23 cellular contexts compared by ENCODE assay signal in genomic region chr3:66342717-66343373, GRCh38.
DNase-seq lines count a peak whose midpoint lies in the region; TF ChIP-seq lines count a peak whose summit lies in the region.
"Had no signal": no experiment of that assay in that cellular context is flagged by ENCODE, and none has a peak within 500 bp of the region (broad histone marks: within the 10 kb centered on the region; RNA-seq: fewer than 3 reads in every experiment).

No MANE protein-coding gene starts in this region.

- no peaks in the 10 kb centered on the region for H3K27me3 Mint-ChIP-seq in nephron progenitor cell (ENCODE audit: low read depth, poor library complexity)
- H3K27me3 Mint-ChIP-seq: CD4-positive, alpha-beta memory T cell had no signal

- H3K27ac ChIP-seq in BLaER1, result no peak overlapping the region
- H3K27ac ChIP-seq in tibial artery, result no peak overlapping the region
- H3K27ac ChIP-seq: 22Rv1, RWPE1 had no signal

- peaks cover 31% of the 10 kb centered on the region for H3K4me1 ChIP-seq in BLaER1
- H3K4me1 ChIP-seq in tibial artery, result no peaks in the 10 kb centered on the region
- H3K4me1 ChIP-seq: HAP-1 had no signal

- H3K4me3 ChIP-seq in BLaER1, result no peak overlapping the region
- no peak overlapping the region for H3K4me3 ChIP-seq in fibroblast of villous mesenchyme (ENCODE audit: low read depth, low read length)
- H3K4me3 ChIP-seq in tibial artery, result no peak overlapping the region
- H3K4me3 ChIP-seq: HAP-1 had no signal

- TF ChIP-seq CTCF in fibroblast of villous mesenchyme (IDR thresholded peaks at IDR 0.05; ENCODE audit: insufficient read depth, low read depth, low read length) (no peak), tibial artery (IDR thresholded peaks at IDR 0.05) (no peak), nephron progenitor cell (IDR thresholded peaks at IDR 0.05) (no peak)

- DNase-seq in NCI-H1092 treated with DMSO at 0.1 percent for 48 hours (lab: John Stamatoyannopoulos, UW) (peak; percentile 14), NCI-H1092 (lab: John Stamatoyannopoulos, UW) (no peak), NCI-H69 (lab: John Stamatoyannopoulos, UW) (peak; percentile 51), fibroblast of villous mesenchyme (ENCODE audit: low read depth) (peak; percentile 48), HuH-7.5 (ENCODE audit: low spot score) (no peak), tibial artery (no peak), nephron progenitor cell (no peak)
- DNase-seq: C1 segment of cervical spinal cord; CD4-positive, alpha-beta memory T cell; COR-L47; DMS53; GOT3; Karpas-422; NCI-H1105; NCI-H1436 treated with DMSO at 0.1 percent for 48 hours; NCI-H187 treated with DMSO at 0.1 percent for 48 hours; NCI-H2107; NCI-H524; SHP77 treated with DMSO at 0.1 percent for 48 hours had no signal

- 0 out of 2 replicates have a peak overlapping the region, but pooled peaks have one; percentile 51 for H3K4me2 ChIP-seq in BLaER1

- peaks cover 30% of the 10 kb centered on the region for H3K4me1 Mint-ChIP-seq in nephron progenitor cell

- intact Hi-C loops in tibial artery (cut with DNase I; ENCODE audit: low total_unique reads), result no loop called here

- H3K9ac ChIP-seq in BLaER1, result no peak overlapping the region

- peaks cover 13% of the 10 kb centered on the region for H3K9me3 Mint-ChIP-seq in nephron progenitor cell

- H3K4me3 Mint-ChIP-seq in nephron progenitor cell, result no peak overlapping the region
- H3K4me3 Mint-ChIP-seq: CD4-positive, alpha-beta memory T cell had no signal

- peaks cover 10% of the 10 kb centered on the region for H3K9me3 ChIP-seq in BLaER1
- no peaks in the 10 kb centered on the region for H3K9me3 ChIP-seq in tibial artery
- H3K9me3 ChIP-seq: HAP-1 had no signal

- H3K27me3 ChIP-seq in BLaER1 (no peaks in the 10 kb centered on the region), tibial artery (no peaks in the 10 kb centered on the region)

- peaks cover 17% of the 10 kb centered on the region for H3K36me3 Mint-ChIP-seq in nephron progenitor cell (ENCODE audit: low read depth)

- H3K27ac Mint-ChIP-seq in nephron progenitor cell, result no peak overlapping the region
- H3K27ac Mint-ChIP-seq: CD4-positive, alpha-beta memory T cell had no signal

- H3K36me3 ChIP-seq in BLaER1, result peaks cover 13% of the 10 kb centered on the region
- H3K36me3 ChIP-seq in tibial artery, result peaks cover 0 to 10% (median 0%) of the 10 kb centered on the region in 3 donors
- H3K36me3 ChIP-seq: HAP-1 had no signal

- no peaks in the 10 kb centered on the region; the same call in 1 of the 2 replicates for H4K20me1 ChIP-seq in BLaER1

Comparison
In these comparisons a context has a peak if more than half of its experiments do, and no peak if none do; other contexts are left out.
1. DNase-seq: peak in NCI-H1092 treated with DMSO at 0.1 percent for 48 hours (single experiment), NCI-H69 (single experiment) and fibroblast of villous mesenchyme (single experiment); none in NCI-H1092 (single experiment), HuH-7.5 (single experiment), tibial artery (0 of 2) and nephron progenitor cell (single experiment).